In genomic region chr12:101172316-101172715, GRCh38 we compare ENCODE assay signal across 12 cellular contexts. TPM values are rescaled to one million over a fixed set of nuclear protein-coding genes. Genes with fewer than 3 reads are reported as not detected.
DNase-seq lines count a peak whose midpoint lies in the region; ATAC-seq and TF ChIP-seq lines count a peak whose summit lies in the region.
"Had no signal": no experiment of that assay in that cellular context is flagged by ENCODE, and none has a peak within 500 bp of the region (broad histone marks: within the 10 kb centered on the region; RNA-seq: fewer than 3 reads in every experiment).

No MANE protein-coding gene starts in this region.

- H3K27me3 Mint-ChIP-seq in activated T-cell treated with anti-CD3 and anti-CD28 coated beads, Interleukin-2, amount 50 U/mL, for 4 hours (ENCODE audit: low read depth), result peaks cover 3% of the 10 kb centered on the region

- TF ChIP-seq CTCF in AG10803 (conservative IDR thresholded peaks at IDR 0.05; ENCODE audit: low read length), result peak; percentile 38
- peak; percentile 5 for TF ChIP-seq CTCF in kidney epithelial cell (IDR thresholded peaks at IDR 0.05; ENCODE audit: insufficient read depth, low read length, poor library complexity, severe bottlenecking)

- no peak overlapping the region for H3K9ac ChIP-seq in adipocyte (ENCODE audit: low read length)

- no peaks in the 10 kb centered on the region for H3K4me1 Mint-ChIP-seq in activated T-cell treated with anti-CD3 and anti-CD28 coated beads, Interleukin-2, amount 50 U/mL, for 4 hours (ENCODE audit: low read depth)

- H3K9me3 ChIP-seq in adipocyte (ENCODE audit: control insufficient read depth, low read length), result peaks cover 15% of the 10 kb centered on the region

- no peaks in the 10 kb centered on the region for H3K4me1 ChIP-seq in adipocyte (ENCODE audit: control insufficient read depth, insufficient read depth, low read length)

- H3K4me3 ChIP-seq in AG10803 (ENCODE audit: low read length) (no peak overlapping the region), adipocyte (ENCODE audit: low read length) (no peak overlapping the region), kidney epithelial cell (ENCODE audit: low read depth, low read length) (no peak overlapping the region)

- H3K27me3 ChIP-seq in adipocyte (replicated peaks; ENCODE audit: control insufficient read depth, insufficient read depth, low read length) (peaks cover 4% of the 10 kb centered on the region), kidney epithelial cell (ENCODE audit: control insufficient read depth, insufficient read depth, low read length) (no peaks in the 10 kb centered on the region)

- DNase-seq in AG10803 (ENCODE audit: low read depth), result peak; percentile 41
- peak; percentile 68 for DNase-seq in HCEC 1CT
- peak; percentile 28 for DNase-seq in adipocyte (ENCODE audit: low read depth)
- no peak for DNase-seq in kidney epithelial cell (ENCODE audit: low read depth)
- DNase-seq in activated CD8-positive, alpha-beta memory T cell treated with anti-CD3 and anti-CD28 coated beads for 24 hours, result no peak
- DNase-seq in OCI-M1 (lab: John Stamatoyannopoulos, UW), result no peak
- DNase-seq in NCI-H2107 treated with DMSO at 0.1 percent for 48 hours (lab: John Stamatoyannopoulos, UW; ENCODE audit: unreplicated experiment), result no peak
- DNase-seq in activated T-cell treated with anti-CD3 and anti-CD28 coated beads, Interleukin-2, amount 50 U/mL, for 4 hours, result no peak
- DNase-seq: activated CD4-positive, alpha-beta T cell treated with anti-CD3 and anti-CD28 coated beads for 1 hour had no signal

- ATAC-seq in activated T-cell treated with anti-CD3 and anti-CD28 coated beads, Interleukin-2, amount 50 U/mL, for 4 hours, result no peak

- H3K4me3 Mint-ChIP-seq in activated T-cell treated with anti-CD3 and anti-CD28 coated beads, Interleukin-2, amount 50 U/mL, for 4 hours, result no peak overlapping the region

- H3K9me3 Mint-ChIP-seq in activated T-cell treated with anti-CD3 and anti-CD28 coated beads, Interleukin-2, amount 50 U/mL, for 4 hours, result peaks cover 6% of the 10 kb centered on the region

- no peaks in the 10 kb centered on the region for H3K36me3 Mint-ChIP-seq in activated T-cell treated with anti-CD3 and anti-CD28 coated beads, Interleukin-2, amount 50 U/mL, for 4 hours (ENCODE audit: insufficient read depth)

- H3K36me3 ChIP-seq in adipocyte (ENCODE audit: control insufficient read depth, insufficient read depth, low read length, severe bottlenecking) (no peaks in the 10 kb centered on the region), kidney epithelial cell (ENCODE audit: control insufficient read depth, insufficient read depth, low read length) (no peaks in the 10 kb centered on the region)

RNA-seq across cellular contexts. Expression of gene SLC5A8, which starts 37.7 kb away (rescaled TPM):
- not detected in 2 replicates for total RNA-seq in kidney epithelial cell
- not detected for total RNA-seq in activated T-cell treated with anti-CD3 and anti-CD28 coated beads, Interleukin-2, amount 50 U/mL, for 4 hours
- total RNA-seq: G401, glomerular endothelial cell, osteocyte had no signal

Comparison
In these comparisons a context has a peak if more than half of its experiments do, and no peak if none do; other contexts are left out.
1. DNase-seq: peak in AG10803 (single experiment), HCEC 1CT (single experiment) and adipocyte (single experiment); none in kidney epithelial cell (single experiment), activated CD8-positive, alpha-beta memory T cell treated with anti-CD3 and anti-CD28 coated beads for 24 hours (single experiment), OCI-M1 (single experiment), NCI-H2107 treated with DMSO at 0.1 percent for 48 hours (single experiment) and activated T-cell treated with anti-CD3 and anti-CD28 coated beads, Interleukin-2, amount 50 U/mL, for 4 hours (single experiment).